Comparison of ENCODE assay signal across 1 cellular context in the genomic region with DNA sequence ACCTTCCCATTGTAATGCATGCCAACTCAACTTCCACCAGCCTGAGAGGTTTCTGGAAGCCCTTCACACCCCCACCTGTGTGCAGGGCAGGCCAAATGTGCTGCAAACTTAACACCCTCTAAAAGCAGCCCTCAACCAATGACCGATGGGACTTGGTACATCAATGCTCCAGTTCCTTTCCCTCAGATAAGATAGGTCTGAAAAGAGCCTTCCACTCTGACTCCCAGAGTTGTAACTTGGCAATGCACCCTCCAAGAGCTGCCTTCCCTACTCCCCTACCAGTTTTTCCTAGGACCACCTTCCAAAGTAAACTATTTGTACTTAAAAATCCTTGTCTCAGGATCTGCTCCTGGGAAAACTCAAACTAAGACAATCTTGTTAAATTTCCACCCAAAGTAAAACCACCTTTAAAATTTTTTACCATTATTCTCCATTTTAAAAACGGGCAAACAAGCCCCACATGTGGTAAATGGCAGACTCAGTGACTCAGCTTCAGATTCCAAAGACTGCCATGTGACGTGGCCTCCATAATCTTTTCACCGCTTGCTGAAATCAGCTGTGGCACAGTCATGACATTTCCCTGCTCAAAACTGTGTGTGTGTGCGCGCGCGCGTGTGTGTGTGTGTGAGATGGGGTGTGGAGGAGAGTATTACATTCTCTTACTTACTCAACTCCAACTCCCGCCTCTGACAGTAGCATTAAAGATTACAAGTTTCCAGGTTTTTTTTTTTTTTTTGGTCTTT.
TF ChIP-seq lines count a peak whose summit lies in the region.

No MANE protein-coding gene starts in this region.

TF ChIP-seq in K562, 482 proteins besides CTCF, POLR2A, EP300 and RAD21 (continued from another document):
- TF ChIP-seq, protein P1, sequence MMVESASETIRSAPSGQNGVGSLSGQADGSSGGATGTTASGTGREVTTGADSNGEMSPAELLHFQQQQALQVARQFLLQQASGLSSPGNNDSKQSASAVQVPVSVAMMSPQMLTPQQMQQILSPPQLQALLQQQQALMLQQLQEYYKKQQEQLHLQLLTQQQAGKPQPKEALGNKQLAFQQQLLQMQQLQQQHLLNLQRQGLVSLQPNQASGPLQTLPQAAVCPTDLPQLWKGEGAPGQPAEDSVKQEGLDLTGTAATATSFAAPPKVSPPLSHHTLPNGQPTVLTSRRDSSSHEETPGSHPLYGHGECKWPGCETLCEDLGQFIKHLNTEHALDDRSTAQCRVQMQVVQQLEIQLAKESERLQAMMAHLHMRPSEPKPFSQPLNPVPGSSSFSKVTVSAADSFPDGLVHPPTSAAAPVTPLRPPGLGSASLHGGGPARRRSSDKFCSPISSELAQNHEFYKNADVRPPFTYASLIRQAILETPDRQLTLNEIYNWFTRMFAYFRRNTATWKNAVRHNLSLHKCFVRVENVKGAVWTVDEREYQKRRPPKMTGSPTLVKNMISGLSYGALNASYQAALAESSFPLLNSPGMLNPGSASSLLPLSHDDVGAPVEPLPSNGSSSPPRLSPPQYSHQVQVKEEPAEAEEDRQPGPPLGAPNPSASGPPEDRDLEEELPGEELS (CRISPR knock-in tag; IDR thresholded peaks at IDR 0.05; ENCODE audit: borderline replicate concordance), result no peak
- TF ChIP-seq ZNF224 (CRISPR knock-in tag; IDR thresholded peaks at IDR 0.05) (no peak), ZNF717 (CRISPR knock-in tag; IDR thresholded peaks at IDR 0.05) (no peak), GATAD2A (IDR thresholded peaks at IDR 0.05) (no peak), TCF7 (IDR thresholded peaks at IDR 0.05; ENCODE audit: borderline replicate concordance) (no peak), RBM14 (IDR thresholded peaks at IDR 0.05; ENCODE audit: borderline replicate concordance, insufficient read depth, low read depth, low read length) (no peak), HMG20B (CRISPR knock-in tag; IDR thresholded peaks at IDR 0.05) (no peak), MAFK (IDR thresholded peaks at IDR 0.05; ENCODE audit: low read length) (peak; percentile 36; the same call in 1 of the 2 replicates), FOXJ2 (tag; IDR thresholded peaks at IDR 0.05) (peak; percentile 66), TRIM24 (IDR thresholded peaks at IDR 0.05) (peak in 1 of 2 experiments; percentile 52; a peak in 1 of 4 replicates), MXI1 (IDR thresholded peaks at IDR 0.05; ENCODE audit: low read depth, low read length) (0 out of 2 replicates have a peak, but pooled peaks have one; percentile 29), FOSL1 (tag; conservative IDR thresholded peaks at IDR 0.05) (peak; percentile 93), SAP30 (IDR thresholded peaks at IDR 0.05; ENCODE audit: borderline replicate concordance, insufficient read depth, low read depth, low read length, poor library complexity, severe bottlenecking) (no peak), NFE2 (IDR thresholded peaks at IDR 0.05; ENCODE audit: low read depth) (peak; percentile 70), ZEB2 (IDR thresholded peaks at IDR 0.05) (no peak), SP2 (IDR thresholded peaks at IDR 0.05; ENCODE audit: extremely low read depth, low read depth, low read length, poor library complexity, severe bottlenecking) (no peak), RCOR1 (IDR thresholded peaks at IDR 0.05; ENCODE audit: borderline replicate concordance in 1 of 2, low read depth in 2 of 2, low read length in 2 of 2) (peak in 1 of 2 experiments; percentile 40; a peak in 1 of 4 replicates), HMG20A (CRISPR knock-in tag; conservative IDR thresholded peaks at IDR 0.05) (no peak), U2AF1 (optimal IDR thresholded peaks at IDR 0.05; ENCODE audit: low read depth, low read length) (no peak), ZKSCAN8 (CRISPR knock-in tag; IDR thresholded peaks at IDR 0.05) (peak; percentile 78; the same call in 1 of the 2 replicates), CBFA2T2 (conservative IDR thresholded peaks at IDR 0.05) (peak; percentile 12; the same call in 1 of the 2 replicates), TEAD4 (IDR thresholded peaks at IDR 0.05; ENCODE audit: low read length) (peak; percentile 33; the same call in 1 of the 2 replicates), TEAD4 (CRISPR knock-in tag; IDR thresholded peaks at IDR 0.05; ENCODE audit: borderline replicate concordance) (no peak), L3MBTL2 (IDR thresholded peaks at IDR 0.05) (peak; percentile 45; the same call in 1 of the 2 replicates)
- TF ChIP-seq, protein P2, sequence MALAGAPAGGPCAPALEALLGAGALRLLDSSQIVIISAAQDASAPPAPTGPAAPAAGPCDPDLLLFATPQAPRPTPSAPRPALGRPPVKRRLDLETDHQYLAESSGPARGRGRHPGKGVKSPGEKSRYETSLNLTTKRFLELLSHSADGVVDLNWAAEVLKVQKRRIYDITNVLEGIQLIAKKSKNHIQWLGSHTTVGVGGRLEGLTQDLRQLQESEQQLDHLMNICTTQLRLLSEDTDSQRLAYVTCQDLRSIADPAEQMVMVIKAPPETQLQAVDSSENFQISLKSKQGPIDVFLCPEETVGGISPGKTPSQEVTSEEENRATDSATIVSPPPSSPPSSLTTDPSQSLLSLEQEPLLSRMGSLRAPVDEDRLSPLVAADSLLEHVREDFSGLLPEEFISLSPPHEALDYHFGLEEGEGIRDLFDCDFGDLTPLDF (CRISPR knock-in tag; IDR thresholded peaks at IDR 0.05), result no peak
- TF ChIP-seq, protein P3, sequence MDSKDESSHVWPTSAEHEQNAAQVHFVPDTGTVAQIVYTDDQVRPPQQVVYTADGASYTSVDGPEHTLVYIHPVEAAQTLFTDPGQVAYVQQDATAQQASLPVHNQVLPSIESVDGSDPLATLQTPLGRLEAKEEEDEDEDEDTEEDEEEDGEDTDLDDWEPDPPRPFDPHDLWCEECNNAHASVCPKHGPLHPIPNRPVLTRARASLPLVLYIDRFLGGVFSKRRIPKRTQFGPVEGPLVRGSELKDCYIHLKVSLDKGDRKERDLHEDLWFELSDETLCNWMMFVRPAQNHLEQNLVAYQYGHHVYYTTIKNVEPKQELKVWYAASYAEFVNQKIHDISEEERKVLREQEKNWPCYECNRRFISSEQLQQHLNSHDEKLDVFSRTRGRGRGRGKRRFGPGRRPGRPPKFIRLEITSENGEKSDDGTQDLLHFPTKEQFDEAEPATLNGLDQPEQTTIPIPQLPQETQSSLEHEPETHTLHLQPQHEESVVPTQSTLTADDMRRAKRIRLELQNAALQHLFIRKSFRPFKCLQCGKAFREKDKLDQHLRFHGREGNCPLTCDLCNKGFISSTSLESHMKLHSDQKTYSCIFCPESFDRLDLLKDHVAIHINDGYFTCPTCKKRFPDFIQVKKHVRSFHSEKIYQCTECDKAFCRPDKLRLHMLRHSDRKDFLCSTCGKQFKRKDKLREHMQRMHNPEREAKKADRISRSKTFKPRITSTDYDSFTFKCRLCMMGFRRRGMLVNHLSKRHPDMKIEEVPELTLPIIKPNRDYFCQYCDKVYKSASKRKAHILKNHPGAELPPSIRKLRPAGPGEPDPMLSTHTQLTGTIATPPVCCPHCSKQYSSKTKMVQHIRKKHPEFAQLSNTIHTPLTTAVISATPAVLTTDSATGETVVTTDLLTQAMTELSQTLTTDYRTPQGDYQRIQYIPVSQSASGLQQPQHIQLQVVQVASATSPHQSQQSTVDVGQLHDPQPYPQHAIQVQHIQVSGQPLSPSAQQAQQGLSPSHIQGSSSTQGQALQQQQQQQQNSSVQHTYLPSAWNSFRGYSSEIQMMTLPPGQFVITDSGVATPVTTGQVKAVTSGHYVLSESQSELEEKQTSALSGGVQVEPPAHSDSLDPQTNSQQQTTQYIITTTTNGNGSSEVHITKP (IDR thresholded peaks at IDR 0.05; ENCODE audit: partially characterized antibody), result no peak
- TF ChIP-seq, protein P4, sequence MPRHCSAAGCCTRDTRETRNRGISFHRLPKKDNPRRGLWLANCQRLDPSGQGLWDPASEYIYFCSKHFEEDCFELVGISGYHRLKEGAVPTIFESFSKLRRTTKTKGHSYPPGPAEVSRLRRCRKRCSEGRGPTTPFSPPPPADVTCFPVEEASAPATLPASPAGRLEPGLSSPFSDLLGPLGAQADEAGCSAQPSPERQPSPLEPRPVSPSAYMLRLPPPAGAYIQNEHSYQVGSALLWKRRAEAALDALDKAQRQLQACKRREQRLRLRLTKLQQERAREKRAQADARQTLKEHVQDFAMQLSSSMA (CRISPR knock-in tag; IDR thresholded peaks at IDR 0.05), result no peak
- TF ChIP-seq, protein P5, sequence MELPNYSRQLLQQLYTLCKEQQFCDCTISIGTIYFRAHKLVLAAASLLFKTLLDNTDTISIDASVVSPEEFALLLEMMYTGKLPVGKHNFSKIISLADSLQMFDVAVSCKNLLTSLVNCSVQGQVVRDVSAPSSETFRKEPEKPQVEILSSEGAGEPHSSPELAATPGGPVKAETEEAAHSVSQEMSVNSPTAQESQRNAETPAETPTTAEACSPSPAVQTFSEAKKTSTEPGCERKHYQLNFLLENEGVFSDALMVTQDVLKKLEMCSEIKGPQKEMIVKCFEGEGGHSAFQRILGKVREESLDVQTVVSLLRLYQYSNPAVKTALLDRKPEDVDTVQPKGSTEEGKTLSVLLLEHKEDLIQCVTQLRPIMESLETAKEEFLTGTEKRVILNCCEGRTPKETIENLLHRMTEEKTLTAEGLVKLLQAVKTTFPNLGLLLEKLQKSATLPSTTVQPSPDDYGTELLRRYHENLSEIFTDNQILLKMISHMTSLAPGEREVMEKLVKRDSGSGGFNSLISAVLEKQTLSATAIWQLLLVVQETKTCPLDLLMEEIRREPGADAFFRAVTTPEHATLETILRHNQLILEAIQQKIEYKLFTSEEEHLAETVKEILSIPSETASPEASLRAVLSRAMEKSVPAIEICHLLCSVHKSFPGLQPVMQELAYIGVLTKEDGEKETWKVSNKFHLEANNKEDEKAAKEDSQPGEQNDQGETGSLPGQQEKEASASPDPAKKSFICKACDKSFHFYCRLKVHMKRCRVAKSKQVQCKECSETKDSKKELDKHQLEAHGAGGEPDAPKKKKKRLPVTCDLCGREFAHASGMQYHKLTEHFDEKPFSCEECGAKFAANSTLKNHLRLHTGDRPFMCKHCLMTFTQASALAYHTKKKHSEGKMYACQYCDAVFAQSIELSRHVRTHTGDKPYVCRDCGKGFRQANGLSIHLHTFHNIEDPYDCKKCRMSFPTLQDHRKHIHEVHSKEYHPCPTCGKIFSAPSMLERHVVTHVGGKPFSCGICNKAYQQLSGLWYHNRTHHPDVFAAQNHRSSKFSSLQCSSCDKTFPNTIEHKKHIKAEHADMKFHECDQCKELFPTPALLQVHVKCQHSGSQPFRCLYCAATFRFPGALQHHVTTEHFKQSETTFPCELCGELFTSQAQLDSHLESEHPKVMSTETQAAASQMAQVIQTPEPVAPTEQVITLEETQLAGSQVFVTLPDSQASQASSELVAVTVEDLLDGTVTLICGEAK (IDR thresholded peaks at IDR 0.05), result no peak
- TF ChIP-seq, protein P5 (CRISPR knock-in tag; IDR thresholded peaks at IDR 0.05), result no peak
